Comparison of ENCODE assay signal across 1 cellular context in genomic region chr11:18324381-18324780, GRCh38.
TF ChIP-seq lines count a peak whose summit lies in the region.

No MANE protein-coding gene starts in this region.

TF ChIP-seq in SK-N-SH, 30 proteins besides CTCF, POLR2A, EP300 and RAD21 (continued from another document):
- TF ChIP-seq REST (IDR thresholded peaks at IDR 0.05; ENCODE audit: low read depth, low read length) (no peak), CHD2 (IDR thresholded peaks at IDR 0.05; ENCODE audit: low read length, partially characterized antibody) (no peak), ZBTB33 (IDR thresholded peaks at IDR 0.05; ENCODE audit: borderline replicate concordance, low read depth) (no peak), USF1 (IDR thresholded peaks at IDR 0.05; ENCODE audit: borderline replicate concordance, low read depth) (no peak), USF2 (IDR thresholded peaks at IDR 0.05; ENCODE audit: borderline replicate concordance, low read depth, low read length) (no peak), TCF12 (IDR thresholded peaks at IDR 0.05) (no peak)
